Comparison of ENCODE assay signal across 10 cellular contexts in the genomic region with DNA sequence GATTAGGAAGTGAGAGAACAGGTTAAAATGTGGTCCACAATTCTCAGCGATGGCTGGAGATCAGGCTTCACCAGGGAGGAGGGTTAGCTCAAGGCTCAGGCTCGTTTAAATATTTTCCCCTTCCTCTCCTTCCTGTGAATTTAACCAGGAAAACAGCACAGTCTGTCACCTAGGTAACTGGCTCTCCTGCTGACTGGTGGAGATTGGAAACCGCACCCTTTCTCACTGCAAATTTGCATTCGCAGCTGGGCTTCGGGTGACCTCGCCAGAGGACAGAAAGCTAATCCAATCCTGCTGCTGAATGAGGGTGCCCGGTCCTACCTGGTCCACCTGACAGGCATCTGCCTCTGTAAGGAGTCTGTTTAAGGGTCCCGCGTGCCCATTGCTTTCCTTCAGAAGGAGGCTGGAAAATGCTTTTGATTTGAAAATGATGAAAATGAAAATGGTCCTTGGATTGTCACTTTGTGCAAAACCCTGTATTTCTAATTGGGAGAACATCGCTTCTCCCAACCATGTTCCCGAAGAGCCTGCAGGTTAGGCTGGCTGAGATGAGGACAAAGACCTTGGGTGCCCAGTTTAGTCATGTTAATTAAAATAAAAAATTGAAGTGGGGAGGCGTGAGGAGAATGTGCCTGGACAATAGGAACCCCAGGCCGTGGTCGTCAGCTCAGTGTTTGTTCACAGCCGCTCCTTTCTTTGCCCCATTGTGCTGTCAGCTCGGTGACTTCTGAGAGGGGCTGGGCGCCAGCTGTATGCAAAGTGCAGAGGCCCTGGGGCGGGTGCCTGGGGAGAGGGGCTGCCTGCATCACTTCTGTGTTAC. TPM values are rescaled to one million over a fixed set of nuclear protein-coding genes. Genes with fewer than 3 reads are reported as not detected.
DNase-seq lines count a peak whose midpoint lies in the region; ATAC-seq and TF ChIP-seq lines count a peak whose summit lies in the region.
"Had no signal": no experiment of that assay in that cellular context is flagged by ENCODE, and none has a peak within 500 bp of the region (broad histone marks: within the 10 kb centered on the region; RNA-seq: fewer than 3 reads in every experiment).

No MANE protein-coding gene starts in this region.

- ATAC-seq in SK-N-SH treated with all-trans-retinoic acid at 6 μM for 48 hours: peak; percentile 60
- ATAC-seq in HG03378 (IDR thresholded peaks at IDR 0.05; ENCODE audit: unreplicated experiment): no peak

- H3K36me3 Mint-ChIP-seq in chondrocyte (ENCODE audit: low read depth): no peaks in the 10 kb centered on the region

- 0 out of 2 replicates have a peak overlapping the region, but pooled peaks have one; percentile 24 for H3K9ac ChIP-seq in BLaER1

- TF ChIP-seq CTCF in chondrocyte (IDR thresholded peaks at IDR 0.05): no peak

- H3K27ac Mint-ChIP-seq in chondrocyte (ENCODE audit: unreplicated experiment): no peak overlapping the region
- H3K27ac Mint-ChIP-seq: activated B cell treated with CpG ODN at 0.5 μM for 24 hours had no signal

- no peaks in the 10 kb centered on the region for H3K9me3 Mint-ChIP-seq in chondrocyte (ENCODE audit: low read depth)

- peaks cover 14% of the 10 kb centered on the region for H3K9me3 ChIP-seq in BLaER1
- H3K9me3 ChIP-seq: Caco-2 had no signal

- no peak overlapping the region for H3K27ac ChIP-seq in BLaER1

- no peaks in the 10 kb centered on the region for H3K27me3 ChIP-seq in BLaER1

- H3K4me1 ChIP-seq in BLaER1: peaks cover 9% of the 10 kb centered on the region
- H3K4me1 ChIP-seq: Caco-2 had no signal

- H3K4me3 ChIP-seq in BLaER1: no peak overlapping the region

- no peaks in the 10 kb centered on the region for H3K27me3 Mint-ChIP-seq in chondrocyte (ENCODE audit: low read depth)

- DNase-seq in NCI-H1417 (lab: John Stamatoyannopoulos, UW): peak; percentile 91 to 99 (median 96)
- DNase-seq in islet precursor cell: peak; percentile 84
- no peak for DNase-seq in mesenteric fat pad (ENCODE audit: low spot score)
- no peak for DNase-seq in HT-29 (ENCODE audit: low spot score)
- DNase-seq in chondrocyte (ENCODE audit: low spot score): no peak
- DNase-seq: activated B cell treated with CpG ODN at 0.5 μM for 24 hours had no signal

- no peaks in the 10 kb centered on the region for H3K36me3 ChIP-seq in BLaER1

- no peak overlapping the region for H3K4me3 Mint-ChIP-seq in chondrocyte (ENCODE audit: unreplicated experiment)
- H3K4me3 Mint-ChIP-seq: activated B cell treated with CpG ODN at 0.5 μM for 24 hours had no signal

- peaks cover 29% of the 10 kb centered on the region for H3K4me1 Mint-ChIP-seq in chondrocyte (ENCODE audit: low read depth)

- H4K20me1 ChIP-seq in BLaER1: no peaks in the 10 kb centered on the region

- H3K4me2 ChIP-seq in BLaER1: peak overlapping the region; percentile 43

TF ChIP-seq in SK-N-SH treated with all-trans-retinoic acid at 6 μM for 48 hours, 23 proteins besides CTCF, POLR2A, EP300 and RAD21:
- TF ChIP-seq ZFP3 (CRISPR knock-in tag; IDR thresholded peaks at IDR 0.05) (no peak), ZNF8 (CRISPR knock-in tag; IDR thresholded peaks at IDR 0.05) (no peak), ARNTL (CRISPR knock-in tag; IDR thresholded peaks at IDR 0.05; ENCODE audit: borderline replicate concordance, low read depth) (no peak), PPARA (CRISPR knock-in tag; IDR thresholded peaks at IDR 0.05; ENCODE audit: borderline replicate concordance) (no peak)

RNA-seq across cellular contexts. Expression of gene MTCL1, which starts 43.4 kb away (rescaled TPM):
- total RNA-seq in mesenteric fat pad: 2.3 TPM
- 21.1 and 22.2 TPM in 2 replicates for total RNA-seq in HT-29 (2014; rRNA removed; shearing (Covaris generic))
- total RNA-seq in chondrocyte: 43.9 to 54.4 TPM (median 50.8 TPM) in 3 replicates

RNA-seq across cellular contexts. Expression of gene RAB12, which starts 52.7 kb away (rescaled TPM):
- total RNA-seq in mesenteric fat pad: 43.8 TPM
- total RNA-seq in HT-29 (2014; rRNA removed; shearing (Covaris generic)): 21.8 and 24.9 TPM in 2 replicates
- 40.9 to 44.6 TPM (median 41.3 TPM) in 3 replicates for total RNA-seq in chondrocyte

Comparison
In these comparisons a context has a peak if more than half of its experiments do, and no peak if none do; other contexts are left out.
1. DNase-seq: peak in NCI-H1417 (3 of 3) and islet precursor cell (single experiment); none in mesenteric fat pad (single experiment), HT-29 (single experiment) and chondrocyte (single experiment).